24 cellular contexts compared by ENCODE assay signal in genomic region chr20:36366623-36367369, GRCh38.
"Had no signal": no experiment of that assay in that cellular context is flagged by ENCODE, and none has a peak within 500 bp of the region (broad histone marks: within the 10 kb centered on the region; RNA-seq: fewer than 3 reads in every experiment).

No MANE protein-coding gene starts in this region.

- H3K4me2 ChIP-seq: SK-N-SH had no signal

- H3K27ac ChIP-seq: HL-60, RWPE1 had no signal

- H3K9me3 ChIP-seq: MG63, SK-N-SH had no signal

- H3K4me3 ChIP-seq: MG63 had no signal

- H3K36me3 ChIP-seq: MG63 had no signal

- DNase-seq: Karpas-422; KG1; MG63; NCI-H1092; NCI-H1105 treated with DMSO at 0.1 percent for 48 hours; NCI-H1417 treated with DMSO at 0.1 percent for 48 hours; NCI-H146; NCI-H1694 treated with DMSO at 0.1 percent for 48 hours; NCI-H1930; NCI-H2081; NCI-H2107; NCI-H2171; NCI-H345; NCI-H446 treated with DMSO at 0.1 percent for 48 hours; NCI-H510A treated with DMSO at 0.1 percent for 48 hours; NCI-H69; NCI-H774; NK-92 treated with Interleukin-12 subunit alpha and Interleukin-12 subunit beta, amount 100 ng/mL, for 24 hours; PC-3; SHP77; SK-N-SH; SW 1271 had no signal

- H3K9ac ChIP-seq: SK-N-SH had no signal
